In genomic region chr1:59544615-59545014, GRCh38 we compare ENCODE assay signal across 22 cellular contexts.
"Had no signal": no experiment of that assay in that cellular context is flagged by ENCODE, and none has a peak within 500 bp of the region (broad histone marks: within the 10 kb centered on the region; RNA-seq: fewer than 3 reads in every experiment).

No MANE protein-coding gene starts in this region.

- H3K36me3 ChIP-seq: heart right ventricle, sigmoid colon, thyroid gland, upper lobe of right lung had no signal

- H3K4me2 ChIP-seq: smooth muscle cell had no signal

- H3K4me3 Mint-ChIP-seq: activated CD4-positive, alpha-beta memory T cell treated with anti-CD3 and anti-CD28 coated beads, Interleukin-2, amount 10 ng/mL, durations not matched to agents 7 days and 5 days; activated naive CD8-positive, alpha-beta T cell; T-helper 17 cell had no signal

- H3K27ac Mint-ChIP-seq: activated CD4-positive, alpha-beta memory T cell treated with anti-CD3 and anti-CD28 coated beads, Interleukin-2, amount 10 ng/mL, durations not matched to agents 7 days and 5 days; activated naive CD8-positive, alpha-beta T cell; activated T-helper 2 cell treated with anti-CD3 and anti-CD28 coated beads, Interferon-gamma antibody, Interleukin-2, Interleukin-4, amounts not matched to agents 10 μg/mL and 5 μg/mL and 100 μg/mL, durations not matched to agents 14 hours and 24 hours and 36 hours had no signal

- H3K9me3 ChIP-seq: heart right ventricle, sigmoid colon, thyroid gland, upper lobe of right lung had no signal

- H3K4me3 ChIP-seq: heart right ventricle, sigmoid colon, smooth muscle cell, thyroid gland, upper lobe of right lung had no signal

- H3K4me1 ChIP-seq: thyroid gland had no signal

- H3K27me3 ChIP-seq: heart right ventricle, sigmoid colon, thyroid gland, upper lobe of right lung had no signal

- H3K9me3 Mint-ChIP-seq: activated CD4-positive, alpha-beta memory T cell treated with anti-CD3 and anti-CD28 coated beads, Interleukin-2, amount 10 ng/mL, durations not matched to agents 7 days and 5 days; activated T-helper 2 cell treated with anti-CD3 and anti-CD28 coated beads, Interferon-gamma antibody, Interleukin-2, Interleukin-4, amounts not matched to agents 10 μg/mL and 5 μg/mL and 100 μg/mL, durations not matched to agents 14 hours and 24 hours and 36 hours had no signal

- H3K27me3 Mint-ChIP-seq: activated CD4-positive, alpha-beta memory T cell treated with anti-CD3 and anti-CD28 coated beads, Interleukin-2, amount 10 ng/mL, durations not matched to agents 7 days and 5 days; activated naive CD8-positive, alpha-beta T cell; T-helper 17 cell had no signal

- H3K27ac ChIP-seq: heart right ventricle, sigmoid colon, thyroid gland, upper lobe of right lung had no signal

- DNase-seq: activated CD4-positive, alpha-beta memory T cell treated with anti-CD3 and anti-CD28 coated beads, Interleukin-2, amount 10 ng/mL, durations not matched to agents 7 days and 5 days; activated CD4-positive, alpha-beta T cell treated with anti-CD3 and anti-CD28 coated beads for 48 hours; activated CD4-positive, CD25-positive, alpha-beta regulatory T cell; activated naive CD4-positive, alpha-beta T cell; activated T-cell treated with anti-CD3 and anti-CD28 coated beads, Interleukin-2, amount 50 U/mL, for 1 hour; erythroblast; heart right ventricle; midbrain; nucleus accumbens; sigmoid colon; stimulated activated CD4-positive, alpha-beta T cell treated with anti-CD3 and anti-CD28 coated beads, Interleukin-2, amount 100 ng/mL, for 48 hours; stimulated activated CD8-positive, alpha-beta memory T cell treated with anti-CD3 and anti-CD28 coated beads, Interleukin-4, amount 100 ng/mL, for 48 hours; stimulated activated naive CD4-positive, alpha-beta T cell treated with Interleukin-2 at 50 U/mL for 16 hours; substantia nigra; SW 1271; T-helper 17 cell; thyroid gland; upper lobe of right lung had no signal

- ATAC-seq: heart right ventricle, left lobe of liver, T-helper 17 cell, upper lobe of right lung had no signal
